In genomic region chr4:175017751-175018150, GRCh38 we compare ENCODE assay signal across 22 cellular contexts.
DNase-seq lines count a peak whose midpoint lies in the region; ATAC-seq and TF ChIP-seq lines count a peak whose summit lies in the region.
"Had no signal": no experiment of that assay in that cellular context is flagged by ENCODE, and none has a peak within 500 bp of the region (broad histone marks: within the 10 kb centered on the region; RNA-seq: fewer than 3 reads in every experiment).

No MANE protein-coding gene starts in this region.

- intact Hi-C loops in upper lobe of right lung (cut with DNase I) = no loop called here

- H3K27me3 ChIP-seq in RWPE2 (ENCODE audit: insufficient read depth, poor library complexity, severe bottlenecking) (no peaks in the 10 kb centered on the region), upper lobe of right lung (no peaks in the 10 kb centered on the region)
- H3K27me3 ChIP-seq: BE2C, BLaER1 had no signal

- H3K4me3 ChIP-seq in RWPE2 (ENCODE audit: severe bottlenecking) (no peak overlapping the region), upper lobe of right lung (no peak overlapping the region)
- H3K4me3 ChIP-seq: BLaER1 had no signal

- ATAC-seq in RWPE2 (ENCODE audit: low read depth) (0 out of 3 replicates have a peak, but pooled peaks have one; percentile 50), GM21367 (IDR thresholded peaks at IDR 0.05; ENCODE audit: unreplicated experiment) (no peak), upper lobe of right lung (no peak)

- no peak for TF ChIP-seq CTCF in RWPE2 (IDR thresholded peaks at IDR 0.05; ENCODE audit: poor library complexity, severe bottlenecking)
- TF ChIP-seq CTCF in upper lobe of right lung (IDR thresholded peaks at IDR 0.05) = no peak

- H3K36me3 ChIP-seq in RWPE2 (ENCODE audit: low read depth) (no peaks in the 10 kb centered on the region), upper lobe of right lung (no peaks in the 10 kb centered on the region)
- H3K36me3 ChIP-seq: BE2C, BLaER1 had no signal

- DNase-seq in EL = peak; percentile 3
- peak; percentile 56 for DNase-seq in ELR (ENCODE audit: low read depth)
- no peak for DNase-seq in RWPE2 (ENCODE audit: low spot score)
- peak; percentile 24 for DNase-seq in iris pigment epithelial cell (ENCODE audit: low read depth)
- DNase-seq in upper lobe of right lung = no peak
- no peak for DNase-seq in GDM1 (lab: John Stamatoyannopoulos, UW)
- DNase-seq: 8988T; ACHN; BE2C; C1 segment of cervical spinal cord; CD4-positive, alpha-beta memory T cell; CD4-positive, CD25-positive, alpha-beta regulatory T cell; CD8-positive, alpha-beta memory T cell; COR-L47; DMS 273 treated with DMSO at 0.1 percent for 48 hours; DMS153; DMS53; DMS79; DND-41; GF-D8 had no signal

- H3K9me3 ChIP-seq in RWPE2 (ENCODE audit: severe bottlenecking) (no peaks in the 10 kb centered on the region), upper lobe of right lung (no peaks in the 10 kb centered on the region)
- H3K9me3 ChIP-seq: BE2C had no signal

- no peak overlapping the region for H3K27ac ChIP-seq in RWPE2 (ENCODE audit: poor library complexity, severe bottlenecking)
- no peak overlapping the region for H3K27ac ChIP-seq in upper lobe of right lung
- H3K27ac ChIP-seq: BLaER1 had no signal

- peaks cover 3% of the 10 kb centered on the region for H3K4me1 ChIP-seq in RWPE2 (ENCODE audit: insufficient read depth, poor library complexity, severe bottlenecking)
- H3K4me1 ChIP-seq in upper lobe of right lung = no peaks in the 10 kb centered on the region
- H3K4me1 ChIP-seq: BE2C, BLaER1 had no signal

Comparison
In these comparisons a context has a peak if more than half of its experiments do, and no peak if none do; other contexts are left out.
1. DNase-seq: peak in EL (single experiment), ELR (single experiment) and iris pigment epithelial cell (single experiment); none in RWPE2 (single experiment), upper lobe of right lung (single experiment) and GDM1 (single experiment).